Comparison of ENCODE assay signal across 8 cellular contexts in genomic region chr11:124800226-124800929, GRCh38. TPM values are rescaled to one million over a fixed set of nuclear protein-coding genes. Genes with fewer than 3 reads are reported as not detected.
DNase-seq lines count a peak whose midpoint lies in the region; ATAC-seq and TF ChIP-seq lines count a peak whose summit lies in the region.

TSS of gene MSANTD2 (minus strand) at chr11:124800406. CDS start at chr11:124800380, 26 bp downstream.

- H3K36me3 ChIP-seq in ACC112 (ENCODE audit: insufficient read depth, low read length) (no peaks in the 10 kb centered on the region), kidney epithelial cell (ENCODE audit: control insufficient read depth, insufficient read depth, low read length) (no peaks in the 10 kb centered on the region)

- TF ChIP-seq CTCF in kidney epithelial cell (IDR thresholded peaks at IDR 0.05; ENCODE audit: insufficient read depth, low read length, poor library complexity, severe bottlenecking) = no peak

- H3K4me3 ChIP-seq in ACC112 (ENCODE audit: low read depth, low read length) = peak within 1 kb of the TSS; percentile 83
- peak within 1 kb of the TSS; percentile 87 for H3K4me3 ChIP-seq in kidney epithelial cell (ENCODE audit: low read depth, low read length)

- DNase-seq in NCI-H2227 treated with DMSO at 0.1 percent for 48 hours (lab: John Stamatoyannopoulos, UW) (peak; percentile 60), cerebellar nuclear complex (lab: John Stamatoyannopoulos, UW) (peak; percentile 22 to 67), kidney epithelial cell (ENCODE audit: low read depth) (peak; percentile 18)
- peak; percentile 86 for DNase-seq in activated CD4-positive, CD25-positive, alpha-beta regulatory T cell treated with anti-CD3 and anti-CD28 coated beads, Interleukin-2, amount 50 U/mL, for 72 hours
- peak; percentile 40 to 70 for DNase-seq in stimulated activated CD4-positive, alpha-beta T cell treated with anti-CD3 and anti-CD28 coated beads, Interleukin-15, amount 100 ng/mL, for 48 hours (ENCODE audit: low read depth in 2 of 2)

- peak within 1 kb of the TSS; percentile 92 for H3K27ac ChIP-seq in ACC112 (ENCODE audit: low read depth, low read length)

- H3K79me2 ChIP-seq in ACC112 (ENCODE audit: control insufficient read depth, insufficient read depth, low read length, unreplicated experiment) = peaks cover 47% of the 10 kb centered on the region

- peaks cover 26% of the 10 kb centered on the region for H3K4me1 ChIP-seq in ACC112 (ENCODE audit: control insufficient read depth, insufficient read depth, low read length, unreplicated experiment)

- H2AFZ ChIP-seq in ACC112 (ENCODE audit: low read length, unreplicated experiment) = peak within 1 kb of the TSS; percentile 94

- peak; percentile 97 for TF ChIP-seq POLR2A in GM18526 (IDR thresholded peaks at IDR 0.05; ENCODE audit: extremely low read depth, insufficient read length)

- H3K27me3 ChIP-seq in ACC112 (ENCODE audit: insufficient read depth, low read length) = no peaks in the 10 kb centered on the region
- H3K27me3 ChIP-seq in kidney epithelial cell (ENCODE audit: control insufficient read depth, insufficient read depth, low read length) = no peaks in the 10 kb centered on the region

- peak; percentile 63 for ATAC-seq in HG03060 (IDR thresholded peaks at IDR 0.05; ENCODE audit: low read depth, unreplicated experiment)

RNA-seq across cellular contexts. Expression of gene MSANTD2, which starts in this region (rescaled TPM):
- 8.0 and 16.0 TPM in 2 replicates for total RNA-seq in kidney epithelial cell

Comparison
In these comparisons a context has a peak if more than half of its experiments do, and no peak if none do; other contexts are left out.
1. Peak in every context shown above with its lines: DNase-seq, ATAC-seq, H3K4me3 ChIP-seq and H3K27ac ChIP-seq.
2. DNase-seq: peak in every context shown above with its lines; median percentile 86 in activated CD4-positive, CD25-positive, alpha-beta regulatory T cell treated with anti-CD3 and anti-CD28 coated beads, Interleukin-2, amount 50 U/mL, for 72 hours; 60 in NCI-H2227 treated with DMSO at 0.1 percent for 48 hours; 55 in stimulated activated CD4-positive, alpha-beta T cell treated with anti-CD3 and anti-CD28 coated beads, Interleukin-15, amount 100 ng/mL, for 48 hours; 44 in cerebellar nuclear complex; 18 in kidney epithelial cell.